Comparison of ENCODE assay signal across 13 cellular contexts in the genomic region with DNA sequence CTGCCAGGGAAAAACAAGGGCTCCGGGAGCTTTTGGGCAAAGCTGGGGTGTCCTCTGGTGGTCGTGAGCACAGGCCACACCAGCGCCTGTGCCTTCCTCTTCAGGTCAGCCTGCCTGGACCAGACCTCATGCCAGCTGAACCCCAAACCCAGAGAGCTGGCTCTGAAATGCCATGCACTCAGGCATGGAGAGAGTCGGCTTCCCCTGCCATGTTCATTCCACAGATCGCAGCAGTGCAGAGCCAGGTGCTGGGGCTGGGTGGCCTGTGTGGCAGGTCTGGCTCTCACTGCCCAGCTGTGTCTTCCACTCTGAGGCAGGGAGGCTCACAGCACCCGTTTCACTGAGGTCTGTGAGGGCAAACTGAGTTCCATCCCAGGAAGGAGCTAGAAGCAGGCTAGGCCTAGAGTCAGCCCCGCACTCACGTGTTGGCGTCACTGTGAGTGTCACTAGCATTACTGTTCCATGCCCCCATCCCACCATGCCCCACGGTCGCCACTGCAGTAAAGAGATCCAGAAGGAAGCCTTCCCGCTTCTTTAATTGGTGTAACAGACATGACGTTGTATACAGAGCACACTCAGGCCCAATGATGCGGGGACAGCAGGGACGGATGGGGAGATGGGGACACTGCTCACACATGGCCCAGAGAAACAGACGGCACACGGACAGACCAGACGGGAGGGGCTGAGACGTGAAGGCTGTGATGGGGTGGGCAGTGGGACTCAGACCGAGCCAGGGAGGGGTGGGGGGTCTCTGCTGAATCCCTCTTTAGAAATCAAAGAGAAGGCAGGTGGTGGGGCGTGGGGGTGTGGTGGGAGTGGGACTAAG. TPM values are rescaled to one million over a fixed set of nuclear protein-coding genes. Genes with fewer than 3 reads are reported as not detected.
A peak's percentile ranks its signal among the peaks of the same experiment; 100 is the strongest.
DNase-seq lines count a peak whose midpoint lies in the region; ATAC-seq, FAIRE-seq and TF ChIP-seq lines count a peak whose summit lies in the region.
"Had no signal": no experiment of that assay in that cellular context is flagged by ENCODE, and none has a peak within 500 bp of the region (broad histone marks: within the 10 kb centered on the region; RNA-seq: fewer than 3 reads in every experiment).

No MANE protein-coding gene starts in this region.

- peaks cover 0 to 8% of the 10 kb centered on the region in 2 donors for H3K36me3 Mint-ChIP-seq in naive B cell

- peaks cover 30 to 53% (median 30%) of the 10 kb centered on the region in 3 donors for H3K4me1 Mint-ChIP-seq in naive B cell

- peak overlapping the region in 3 of 6 donors; percentile 38 to 66 (median 59) for H3K27ac Mint-ChIP-seq in naive B cell

- FAIRE-seq in urothelium cell line (lab: Jason Lieb, UNC) = peak; percentile 40
- FAIRE-seq: GM12891, pancreas had no signal

- H3K27me3 ChIP-seq in left ventricle myocardium inferior (ENCODE audit: low read depth) (no peaks in the 10 kb centered on the region), adipocyte (replicated peaks; ENCODE audit: control insufficient read depth, insufficient read depth, low read length) (no peaks in the 10 kb centered on the region)
- H3K27me3 ChIP-seq: pancreas had no signal

- peak overlapping the region; percentile 97 for H3K9ac ChIP-seq in adipocyte (ENCODE audit: low read length)

- DNase-seq in left ventricle myocardium inferior (no peak), cardiac septum (ENCODE audit: low spot score) (no peak), adipocyte (ENCODE audit: low read depth) (no peak), naive B cell (no peak), urothelium cell line (ENCODE audit: low spot score) (no peak), DMS 273 treated with DMSO at 0.1 percent for 48 hours (lab: John Stamatoyannopoulos, UW) (no peak), GM13977 (ENCODE audit: low spot score) (no peak)
- DNase-seq: cortex of kidney, NCI-H1417, RPMI8226 had no signal

- TF ChIP-seq CTCF in left ventricle myocardium inferior (IDR thresholded peaks at IDR 0.05; ENCODE audit: borderline replicate concordance) = no peak
- no peak for TF ChIP-seq CTCF in GM13977 (IDR thresholded peaks at IDR 0.05; ENCODE audit: extremely low read depth, insufficient read depth, missing control alignments)

- intact Hi-C loops in left ventricle myocardium inferior (cut with micrococcal nuclease) = loop anchor here (10.0 kb wide), 1 partner anchor 252 kb away; a partner anchor contains a TSS
- intact Hi-C loops in cardiac septum (cut with DNase I) = loop anchor here (5.0 kb wide), 1 partner anchor 169 kb away; a partner anchor contains a TSS

- H3K27me3 Mint-ChIP-seq in naive B cell = no peaks in the 10 kb centered on the region

- peak overlapping the region; percentile 99 for H3K4me3 ChIP-seq in left ventricle myocardium inferior
- H3K4me3 ChIP-seq in adipocyte (ENCODE audit: low read length) = peak overlapping the region; percentile 96
- H3K4me3 ChIP-seq: pancreas had no signal

- in situ Hi-C loops in GM13977 (cut with MboI; ENCODE audit: low pct_unique_long_range_greater_than_20kb, low sequenced_read_pairs, unreplicated experiment) = no loop called here

- H3K36me3 ChIP-seq in left ventricle myocardium inferior = peaks cover 40% of the 10 kb centered on the region
- peaks cover 12% of the 10 kb centered on the region for H3K36me3 ChIP-seq in adipocyte (ENCODE audit: control insufficient read depth, insufficient read depth, low read length, severe bottlenecking)
- H3K36me3 ChIP-seq: pancreas had no signal

- H3K9me3 ChIP-seq in left ventricle myocardium inferior (replicated peaks) = no peaks in the 10 kb centered on the region
- no peaks in the 10 kb centered on the region for H3K9me3 ChIP-seq in adipocyte (ENCODE audit: control insufficient read depth, low read length)
- H3K9me3 ChIP-seq: pancreas had no signal

- H3K4me1 ChIP-seq in left ventricle myocardium inferior (peaks cover 75% of the 10 kb centered on the region), adipocyte (ENCODE audit: control insufficient read depth, insufficient read depth, low read length) (peaks cover 46% of the 10 kb centered on the region)

- peak overlapping the region in 5 of 8 donors; percentile 88 to 95 (median 89) for H3K4me3 Mint-ChIP-seq in naive B cell

- H3K9me3 Mint-ChIP-seq in naive B cell = no peaks in the 10 kb centered on the region

- H3K27ac ChIP-seq in left ventricle myocardium inferior (replicated peaks) = peak overlapping the region; percentile 70

- ATAC-seq in naive B cell (ENCODE audit: low read depth in 2 of 2) = no peak
- ATAC-seq in HG03175 (IDR thresholded peaks at IDR 0.05; ENCODE audit: unreplicated experiment) = no peak

RNA-seq across cellular contexts. Expression of a gene that starts 2.7 kb away (rescaled TPM):
- 156 TPM for total RNA-seq in left ventricle myocardium inferior
- 139 TPM for total RNA-seq in cardiac septum
- polyA plus RNA-seq in naive B cell (ENCODE audit: low read depth in 6 of 6) = 100 to 1,000 TPM; 132 to 202 (median 187) TPM

RNA-seq across cellular contexts. Expression of a gene that starts 8.1 kb away (rescaled TPM):
- 14.9 TPM for total RNA-seq in left ventricle myocardium inferior
- 10.6 TPM for total RNA-seq in cardiac septum
- polyA plus RNA-seq in naive B cell (ENCODE audit: low read depth in 6 of 6) = 10 to 100 TPM in 5 of 6 donors, 1 to 10 TPM in 1; 9.4 to 20.4 (median 14.2) TPM

RNA-seq across cellular contexts. Expression of a gene that starts 16.9 kb away (rescaled TPM):
- total RNA-seq in left ventricle myocardium inferior (1.6 TPM), cardiac septum (7.2 TPM)
- polyA plus RNA-seq in naive B cell (ENCODE audit: low read depth in 6 of 6) = under 1 TPM in 5 of 6 donors, not detected in 1; 0.18 to 0.59 (median 0.31) TPM
